In the genomic region with DNA sequence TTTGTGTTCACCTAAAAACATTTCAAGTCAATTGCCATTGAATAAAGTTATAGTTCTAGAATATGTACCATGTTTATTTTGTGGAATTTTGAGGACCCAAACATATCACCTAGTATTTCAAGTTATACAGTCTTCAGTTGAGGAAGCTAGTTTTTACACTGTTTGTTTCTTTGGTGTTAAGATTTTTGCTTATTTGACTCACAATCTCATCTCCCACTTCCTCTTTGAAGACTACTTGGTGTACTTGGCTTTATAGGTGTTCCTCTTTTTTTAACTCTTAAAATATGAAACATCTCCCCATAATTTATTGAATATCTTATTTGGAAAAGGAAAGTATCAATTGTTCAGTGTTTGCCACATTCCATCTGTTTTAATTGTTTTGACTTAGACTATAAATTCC, we compare ENCODE assay signal across 18 cellular contexts.
"Had no signal": no experiment of that assay in that cellular context is flagged by ENCODE, and none has a peak within 500 bp of the region (broad histone marks: within the 10 kb centered on the region; RNA-seq: fewer than 3 reads in every experiment).

No MANE protein-coding gene starts in this region.

- DNase-seq: activated CD4-positive, alpha-beta T cell treated with anti-CD3 and anti-CD28 coated beads for 4 hours; activated CD8-positive, alpha-beta memory T cell treated with anti-CD3 and anti-CD28 coated beads, Interleukin-2, amount 50 U/mL, for 48 hours; activated naive CD8-positive, alpha-beta T cell treated with anti-CD3 and anti-CD28 coated beads for 36 hours; activated T-cell treated with anti-CD3 and anti-CD28 coated beads, Interleukin-2, amount 50 U/mL, for 72 hours; amygdala; cortex of kidney; effector CD4-positive, alpha-beta T cell; foreskin fibroblast; glutamatergic neuron; hypothalamus; left ventricle myocardium superior; mucosa of descending colon; naive thymus-derived CD4-positive, alpha-beta T cell; sigmoid colon; spleen; trophoblast cell had no signal

- H3K4me3 ChIP-seq: mucosa of descending colon, sigmoid colon, spleen, suprapubic skin had no signal

- H3K36me3 ChIP-seq: sigmoid colon, spleen, suprapubic skin had no signal

- H3K9me3 ChIP-seq: mucosa of descending colon, sigmoid colon, suprapubic skin had no signal

- H3K27me3 ChIP-seq: sigmoid colon, spleen, suprapubic skin had no signal

- ATAC-seq: activated T-cell treated with anti-CD3 and anti-CD28 coated beads, Interleukin-2, amount 50 U/mL, for 72 hours; left ventricle myocardium superior; mucosa of descending colon; naive thymus-derived CD4-positive, alpha-beta T cell; WTC11 had no signal
